Comparison of ENCODE assay signal across 11 cellular contexts in genomic region chr1:89069955-89070354, GRCh38. TPM values are rescaled to one million over a fixed set of nuclear protein-coding genes. Genes with fewer than 3 reads are reported as not detected.
DNase-seq lines count a peak whose midpoint lies in the region; ATAC-seq and TF ChIP-seq lines count a peak whose summit lies in the region.
"Had no signal": no experiment of that assay in that cellular context is flagged by ENCODE, and none has a peak within 500 bp of the region (broad histone marks: within the 10 kb centered on the region; RNA-seq: fewer than 3 reads in every experiment).

No MANE protein-coding gene starts in this region.

- no peaks in the 10 kb centered on the region for H3K4me1 ChIP-seq in muscle layer of duodenum (ENCODE audit: control insufficient read depth in 1 of 2, insufficient read depth in 2 of 2, low read length in 2 of 2)
- peaks cover 16% of the 10 kb centered on the region for H3K4me1 ChIP-seq in vagina

- H3K36me3 ChIP-seq in muscle layer of duodenum (ENCODE audit: control insufficient read depth in 1 of 2, insufficient read depth in 2 of 2, low read length in 2 of 2) (no peaks in the 10 kb centered on the region), vagina (no peaks in the 10 kb centered on the region)

- TF ChIP-seq CTCF in astrocyte of the spinal cord (IDR thresholded peaks at IDR 0.05; ENCODE audit: low read depth, low read length) (no peak), vagina (IDR thresholded peaks at IDR 0.05) (no peak)

- H3K27ac Mint-ChIP-seq in stimulated activated naive CD8-positive, alpha-beta T cell treated with anti-CD3 and anti-CD28 coated beads, Interleukin-15, Interleukin-2, amounts not matched to agents 100 ng/mL and 50 ng/mL, for 24 hours = peak overlapping the region; percentile 91

- peaks cover 38% of the 10 kb centered on the region for H3K4me1 Mint-ChIP-seq in stimulated activated naive CD8-positive, alpha-beta T cell treated with anti-CD3 and anti-CD28 coated beads, Interleukin-15, Interleukin-2, amounts not matched to agents 100 ng/mL and 50 ng/mL, for 24 hours (ENCODE audit: low read depth)

- H3K36me3 Mint-ChIP-seq in stimulated activated naive CD8-positive, alpha-beta T cell treated with anti-CD3 and anti-CD28 coated beads, Interleukin-15, Interleukin-2, amounts not matched to agents 100 ng/mL and 50 ng/mL, for 24 hours (ENCODE audit: low read depth) = peaks cover 9% of the 10 kb centered on the region
- H3K36me3 Mint-ChIP-seq: brain had no signal

- TF ChIP-seq POLR2A in vagina (IDR thresholded peaks at IDR 0.05) = no peak

- H3K4me3 Mint-ChIP-seq in stimulated activated naive CD8-positive, alpha-beta T cell treated with anti-CD3 and anti-CD28 coated beads, Interleukin-15, Interleukin-2, amounts not matched to agents 100 ng/mL and 50 ng/mL, for 24 hours = peak overlapping the region; percentile 84

- H3K9me3 ChIP-seq in muscle layer of duodenum (ENCODE audit: control insufficient read depth in 1 of 2, low read length in 2 of 2) (no peaks in the 10 kb centered on the region), vagina (no peaks in the 10 kb centered on the region)

- in situ Hi-C loops in astrocyte of the spinal cord (cut with HindIII; ENCODE audit: low sequenced_read_pairs) = no loop called here

- H3K27me3 ChIP-seq in muscle layer of duodenum (ENCODE audit: low read depth, low read length) = no peaks in the 10 kb centered on the region
- H3K27me3 ChIP-seq in vagina = no peaks in the 10 kb centered on the region

- no peaks in the 10 kb centered on the region for H3K27me3 Mint-ChIP-seq in stimulated activated naive CD8-positive, alpha-beta T cell treated with anti-CD3 and anti-CD28 coated beads, Interleukin-15, Interleukin-2, amounts not matched to agents 100 ng/mL and 50 ng/mL, for 24 hours

- H3K27ac ChIP-seq in muscle layer of duodenum (ENCODE audit: low read length) (peak overlapping the region; percentile 69), vagina (peak overlapping the region; percentile 64)

- H3K9me3 Mint-ChIP-seq in stimulated activated naive CD8-positive, alpha-beta T cell treated with anti-CD3 and anti-CD28 coated beads, Interleukin-15, Interleukin-2, amounts not matched to agents 100 ng/mL and 50 ng/mL, for 24 hours = peaks cover 8% of the 10 kb centered on the region

- no peak for DNase-seq in stimulated activated naive CD8-positive, alpha-beta T cell treated with anti-CD3 and anti-CD28 coated beads, Interleukin-15, Interleukin-2, amounts not matched to agents 100 U/mL and 50 U/mL, for 24 hours
- peak; percentile 5 for DNase-seq in astrocyte of the spinal cord (ENCODE audit: low read depth, low spot score)
- no peak for DNase-seq in vagina (ENCODE audit: extremely low spot score in 2 of 2)
- DNase-seq in D341Med (ENCODE audit: low spot score) = no peak
- no peak for DNase-seq in occipital lobe (lab: John Stamatoyannopoulos, UW)
- DNase-seq in NCI-H1105 treated with DMSO at 0.1 percent for 48 hours (lab: John Stamatoyannopoulos, UW) = no peak
- DNase-seq: DMS153, T-helper 9 cell had no signal

- intact Hi-C loops in vagina (cut with DNase I) = no loop called here

- ATAC-seq in stimulated activated naive CD8-positive, alpha-beta T cell treated with anti-CD3 and anti-CD28 coated beads, Interleukin-15, Interleukin-2, amounts not matched to agents 100 U/mL and 50 U/mL, for 24 hours = no peak

- no peak overlapping the region for H3K4me3 ChIP-seq in astrocyte of the spinal cord (ENCODE audit: low read depth, low read length)
- H3K4me3 ChIP-seq in muscle layer of duodenum (ENCODE audit: low read depth in 1 of 2, low read length in 2 of 2) = peak overlapping the region; percentile 49 to 75
- peak overlapping the region; percentile 24 to 25 for H3K4me3 ChIP-seq in vagina

RNA-seq across cellular contexts. Expression of gene GBP1, which starts 4.9 kb away (rescaled TPM):
- total RNA-seq in vagina (17.4 TPM), occipital lobe (1.9 TPM)

RNA-seq across cellular contexts. Expression of gene GBP3, which starts 47.3 kb away (rescaled TPM):
- total RNA-seq in vagina = 6.9 TPM
- 0.94 TPM for total RNA-seq in occipital lobe

RNA-seq across cellular contexts. Expression of gene GBP2, which starts 56.0 kb away (rescaled TPM):
- total RNA-seq in vagina (59.4 TPM), occipital lobe (0.62 TPM)

Comparison
In these comparisons a context has a peak if more than half of its experiments do, and no peak if none do; other contexts are left out.
1. RNA of gene GBP2, which starts 56.0 kb away (total RNA-seq): 59.4 TPM in vagina (single experiment); 0.62 TPM in occipital lobe (single experiment); every median in the first group is over 10 times any median in the second.